In the genomic region with DNA sequence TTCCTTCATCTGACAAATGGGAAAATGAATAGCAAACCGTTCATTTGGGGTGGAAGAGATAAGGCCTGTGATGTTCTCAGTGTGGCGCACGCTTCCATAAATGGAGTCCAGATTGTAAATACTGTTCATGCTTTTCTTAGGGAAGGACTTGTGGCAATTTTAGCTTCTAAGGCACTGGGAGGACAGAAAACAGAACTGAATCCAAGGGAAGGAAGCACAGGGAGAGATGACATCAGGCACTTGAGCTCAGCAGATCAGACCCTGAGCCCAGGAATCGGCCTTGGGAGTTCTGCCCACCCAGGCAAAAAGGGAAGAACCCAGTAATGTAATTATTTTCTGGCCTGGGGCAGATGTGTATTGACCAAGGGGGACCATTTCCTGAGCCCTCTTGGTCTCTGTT, we compare ENCODE assay signal across 16 cellular contexts. TPM values are rescaled to one million over a fixed set of nuclear protein-coding genes. Genes with fewer than 3 reads are reported as not detected.
A peak's percentile ranks its signal among the peaks of the same experiment; 100 is the strongest.
DNase-seq lines count a peak whose midpoint lies in the region; ATAC-seq and TF ChIP-seq lines count a peak whose summit lies in the region.
"Had no signal": no experiment of that assay in that cellular context is flagged by ENCODE, and none has a peak within 500 bp of the region (broad histone marks: within the 10 kb centered on the region; RNA-seq: fewer than 3 reads in every experiment).

No MANE protein-coding gene starts in this region.

- no peaks in the 10 kb centered on the region for H3K36me3 ChIP-seq in esophagus muscularis mucosa
- no peaks in the 10 kb centered on the region for H3K36me3 ChIP-seq in sigmoid colon

- TF ChIP-seq CTCF in esophagus muscularis mucosa (IDR thresholded peaks at IDR 0.05) (no peak), sigmoid colon (IDR thresholded peaks at IDR 0.05) (no peak)

- no peaks in the 10 kb centered on the region for H3K9me3 ChIP-seq in esophagus muscularis mucosa
- H3K9me3 ChIP-seq in sigmoid colon: no peaks in the 10 kb centered on the region
- H3K9me3 ChIP-seq: body of pancreas had no signal

- WGBS in esophagus muscularis mucosa: 71% methylated on average over 4 of the region's 4 CpGs
- WGBS in sigmoid colon, 2 donors: 75% methylated on average over 4 of the region's 4 CpGs

- intact Hi-C loops in esophagus muscularis mucosa (cut with DNase I): loop anchor here (10.0 kb wide), 1 partner anchor 276 kb away; no protein-coding TSS in a partner anchor
- intact Hi-C loops in sigmoid colon (cut with DNase I): no loop called here

- peak overlapping the region; percentile 6 to 52 (median 30) for H3K27ac ChIP-seq in esophagus muscularis mucosa (replicated peaks in 1 of 4)
- H3K27ac ChIP-seq in sigmoid colon: peak overlapping the region; percentile 10 to 74 (median 53)

- no peak overlapping the region for H3K4me3 ChIP-seq in esophagus muscularis mucosa
- H3K4me3 ChIP-seq in sigmoid colon: no peak overlapping the region
- H3K4me3 ChIP-seq: body of pancreas had no signal

- no peak for ATAC-seq in HG03432 (IDR thresholded peaks at IDR 0.05; ENCODE audit: unreplicated experiment)
- ATAC-seq in HG03571 (IDR thresholded peaks at IDR 0.05; ENCODE audit: unreplicated experiment): no peak
- ATAC-seq: activated CD8-positive, alpha-beta T cell treated with anti-CD3 and anti-CD28 coated beads, Interleukin-2, amount 10 ng/mL, durations not matched to agents 7 days and 5 days; body of pancreas; CD8-positive, alpha-beta T cell had no signal

- TF ChIP-seq EP300 in esophagus muscularis mucosa (IDR thresholded peaks at IDR 0.05) (no peak), sigmoid colon (IDR thresholded peaks at IDR 0.05) (no peak)

- H3K4me1 ChIP-seq in esophagus muscularis mucosa: peaks cover 24 to 29% (median 28%) of the 10 kb centered on the region in 4 donors
- peaks cover 0 to 31% (median 26%) of the 10 kb centered on the region in 4 donors for H3K4me1 ChIP-seq in sigmoid colon

- TF ChIP-seq POLR2A in esophagus muscularis mucosa (IDR thresholded peaks at IDR 0.05; ENCODE audit: low read depth) (no peak), sigmoid colon (IDR thresholded peaks at IDR 0.05) (no peak)

- no peaks in the 10 kb centered on the region for H3K27me3 ChIP-seq in esophagus muscularis mucosa
- no peaks in the 10 kb centered on the region for H3K27me3 ChIP-seq in sigmoid colon
- H3K27me3 ChIP-seq: body of pancreas had no signal

- peak; percentile 19 for DNase-seq in EL
- peak; percentile 81 for DNase-seq in MV-4-11 (lab: John Stamatoyannopoulos, UW)
- DNase-seq in esophagus muscularis mucosa (ENCODE audit: extremely low spot score): no peak
- DNase-seq in sigmoid colon: no peak
- DNase-seq in NCI-H510A treated with DMSO at 0.1 percent for 48 hours (lab: John Stamatoyannopoulos, UW): no peak
- no peak for DNase-seq in activated effector memory CD4-positive, alpha-beta T cell treated with anti-CD3 and anti-CD28 coated beads, Interleukin-2, amount 50 U/mL, for 16 hours
- DNase-seq: activated CD8-positive, alpha-beta T cell treated with anti-CD3 and anti-CD28 coated beads, Interleukin-2, amount 10 ng/mL, durations not matched to agents 7 days and 5 days; activated gamma-delta T cell treated with Interleukin-2 at 50 U/mL for 16 hours; CD8-positive, alpha-beta T cell; midbrain; NCI-H526; posterior cingulate gyrus; SHP77 had no signal

RNA-seq across cellular contexts. Expression of a gene that starts 7.2 kb away (rescaled TPM):
- 10 to 100 TPM; 24.9 to 49.4 (median 41.8) TPM for total RNA-seq in esophagus muscularis mucosa
- 10 to 100 TPM; 13.2 to 32.5 (median 14.9) TPM for total RNA-seq in sigmoid colon
- 10 to 100 TPM; 10.4 to 14.1 (median 12.0) TPM for polyA plus RNA-seq in sigmoid colon

RNA-seq across cellular contexts. Expression of a gene that starts 29.6 kb away (rescaled TPM):
- total RNA-seq in esophagus muscularis mucosa (10 to 100 TPM in 1 of 4 donors, 1 to 10 TPM in 3; 5.8 to 15.6 (median 9.5) TPM), sigmoid colon (1 to 10 TPM; 3.6 to 6.1 (median 5.2) TPM)
- 10 to 100 TPM; 16.8 to 21.6 (median 21.5) TPM for polyA plus RNA-seq in sigmoid colon

Comparison
In these comparisons a context has a peak if more than half of its experiments do, and no peak if none do; other contexts are left out.
1. DNase-seq: peak in EL (single experiment) and MV-4-11 (single experiment); none in esophagus muscularis mucosa (single experiment), sigmoid colon (single experiment), NCI-H510A treated with DMSO at 0.1 percent for 48 hours (single experiment) and activated effector memory CD4-positive, alpha-beta T cell treated with anti-CD3 and anti-CD28 coated beads, Interleukin-2, amount 50 U/mL, for 16 hours (single experiment).